In the genomic region with DNA sequence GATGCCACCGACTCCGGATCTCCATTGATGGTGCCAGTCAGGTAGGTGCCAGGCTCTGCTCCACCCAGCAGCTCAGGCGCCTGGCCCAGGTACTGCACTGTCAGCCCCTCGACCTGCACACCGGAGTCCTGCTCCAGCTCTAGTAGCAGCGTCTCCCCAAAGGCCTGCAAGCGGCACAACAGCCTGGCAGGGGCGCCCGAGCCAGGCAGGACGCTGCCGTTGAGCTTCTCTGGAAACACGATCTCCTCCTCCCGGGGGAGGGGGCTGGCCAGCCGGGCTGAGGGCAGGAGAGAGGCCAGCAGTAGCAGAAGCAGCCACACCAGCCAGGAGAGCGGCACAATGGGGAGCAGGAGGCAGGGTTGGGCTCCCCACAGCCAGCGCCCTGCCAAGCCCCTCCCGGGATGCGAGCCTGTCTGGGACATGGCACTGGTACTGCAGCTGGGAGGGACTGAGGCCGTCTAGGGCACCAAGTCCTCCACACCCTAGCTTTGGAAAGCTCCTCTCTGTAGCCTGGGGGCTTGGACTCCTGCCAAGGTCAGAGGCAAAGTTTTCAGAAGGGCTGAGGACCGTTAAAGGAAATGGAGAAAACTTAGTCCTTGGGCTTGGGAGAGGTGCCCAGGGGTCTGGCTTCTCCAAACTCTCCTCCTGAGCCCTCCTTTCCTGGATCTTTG, we compare ENCODE assay signal across 8 cellular contexts. TPM values are rescaled to one million over a fixed set of nuclear protein-coding genes. Genes with fewer than 3 reads are reported as not detected.
A peak's percentile ranks its signal among the peaks of the same experiment; 100 is the strongest.
DNase-seq lines count a peak whose midpoint lies in the region; ATAC-seq lines count a peak whose summit lies in the region.

No MANE protein-coding gene starts in this region.

- DNase-seq in DMS 273 treated with DMSO at 0.1 percent for 48 hours (lab: John Stamatoyannopoulos, UW) (peak; percentile 48), OCI-M1 (lab: John Stamatoyannopoulos, UW) (peak; percentile 55), fibroblast of gingiva (ENCODE audit: low read depth) (peak; percentile 85), occipital lobe (lab: John Stamatoyannopoulos, UW) (peak; percentile 36), SKM-1 (lab: John Stamatoyannopoulos, UW; ENCODE audit: unreplicated experiment) (no peak)
- no peak for DNase-seq in activated CD8-positive, alpha-beta memory T cell treated with anti-CD3 and anti-CD28 coated beads, Interleukin-2, amount 50 U/mL, for 4 hours

- ATAC-seq in GM21786 (IDR thresholded peaks at IDR 0.05; ENCODE audit: unreplicated experiment), result no peak
- ATAC-seq in HG02970 (IDR thresholded peaks at IDR 0.05; ENCODE audit: low FRiP score, unreplicated experiment), result no peak

RNA-seq across cellular contexts. Expression of gene ADAMTS4, which starts 0.5 kb away (rescaled TPM):
- total RNA-seq in occipital lobe, result 0.62 TPM

RNA-seq across cellular contexts. Expression of gene NDUFS2, which starts 3.8 kb away (rescaled TPM):
- total RNA-seq in occipital lobe, result 85.2 TPM

RNA-seq across cellular contexts. Expression of gene FCER1G, which starts 16.8 kb away (rescaled TPM):
- total RNA-seq in occipital lobe, result 1.6 TPM

RNA-seq across cellular contexts. Expression of gene B4GALT3, which starts 21.0 kb away (rescaled TPM):
- total RNA-seq in occipital lobe, result 21.4 TPM

RNA-seq across cellular contexts. Expression of gene APOA2, which starts 25.1 kb away (rescaled TPM):
- total RNA-seq in occipital lobe, result not detected

Comparison
In these comparisons a context has a peak if more than half of its experiments do, and no peak if none do; other contexts are left out.
1. DNase-seq: peak in DMS 273 treated with DMSO at 0.1 percent for 48 hours (single experiment), OCI-M1 (single experiment), fibroblast of gingiva (single experiment) and occipital lobe (single experiment); none in SKM-1 (single experiment) and activated CD8-positive, alpha-beta memory T cell treated with anti-CD3 and anti-CD28 coated beads, Interleukin-2, amount 50 U/mL, for 4 hours (single experiment).